ENCODE assay signal across 7 cellular contexts in genomic region chr9:32526707-32527048, GRCh38. TPM values are rescaled to one million over a fixed set of nuclear protein-coding genes. Genes with fewer than 3 reads are reported as not detected.
DNase-seq lines count a peak whose midpoint lies in the region; ATAC-seq lines count a peak whose summit lies in the region.

No MANE protein-coding gene starts in this region.

- no peaks in the 10 kb centered on the region for H3K27me3 Mint-ChIP-seq in activated T-helper 2 cell treated with anti-CD3 and anti-CD28 coated beads, Interferon-gamma antibody, Interleukin-2, Interleukin-4, amounts not matched to agents 10 μg/mL and 5 μg/mL and 100 μg/mL, durations not matched to agents 14 hours and 24 hours and 36 hours (ENCODE audit: low read depth)
- no peaks in the 10 kb centered on the region for H3K27me3 Mint-ChIP-seq in stimulated activated naive CD8-positive, alpha-beta T cell treated with anti-CD3 and anti-CD28 coated beads, Interleukin-15, amount 100 ng/mL, for 72 hours

- DNase-seq in activated T-helper 2 cell treated with anti-CD3 and anti-CD28 coated beads, Interferon-gamma antibody, Interleukin-2, Interleukin-4, amounts not matched to agents 10 μg/mL and 5 μg/mL and 100 μg/mL, durations not matched to agents 14 hours and 24 hours and 36 hours (ENCODE audit: low spot score) = no peak
- DNase-seq in stimulated activated naive CD8-positive, alpha-beta T cell treated with anti-CD3 and anti-CD28 coated beads, Interleukin-15, amount 100 ng/mL, for 72 hours = no peak
- no peak for DNase-seq in RPMI8226
- no peak for DNase-seq in DMS53 (lab: John Stamatoyannopoulos, UW)
- no peak for DNase-seq in stimulated activated CD4-positive, alpha-beta T cell treated with anti-CD3 and anti-CD28 coated beads, Interleukin-2, amount 100 ng/mL, for 48 hours

- H3K9me3 Mint-ChIP-seq in activated T-helper 2 cell treated with anti-CD3 and anti-CD28 coated beads, Interferon-gamma antibody, Interleukin-2, Interleukin-4, amounts not matched to agents 10 μg/mL and 5 μg/mL and 100 μg/mL, durations not matched to agents 14 hours and 24 hours and 36 hours = peaks cover 6% of the 10 kb centered on the region
- peaks cover 10 to 13% of the 10 kb centered on the region in 2 donors for H3K9me3 Mint-ChIP-seq in stimulated activated naive CD8-positive, alpha-beta T cell treated with anti-CD3 and anti-CD28 coated beads, Interleukin-15, amount 100 ng/mL, for 72 hours

- H3K9me3 ChIP-seq in iPS-18c (ENCODE audit: control insufficient read depth, insufficient read depth, low read length) = no peaks in the 10 kb centered on the region

- peak overlapping the region; percentile 89 for H3K4me3 Mint-ChIP-seq in activated T-helper 2 cell treated with anti-CD3 and anti-CD28 coated beads, Interferon-gamma antibody, Interleukin-2, Interleukin-4, amounts not matched to agents 10 μg/mL and 5 μg/mL and 100 μg/mL, durations not matched to agents 14 hours and 24 hours and 36 hours (ENCODE audit: low read depth)
- peak overlapping the region; percentile 88 to 97 for H3K4me3 Mint-ChIP-seq in stimulated activated naive CD8-positive, alpha-beta T cell treated with anti-CD3 and anti-CD28 coated beads, Interleukin-15, amount 100 ng/mL, for 72 hours

- peak; percentile 1 for ATAC-seq in HG03575 (IDR thresholded peaks at IDR 0.05; ENCODE audit: extremely low read depth, insufficient number of reproducible peaks, low FRiP score, unreplicated experiment)
- ATAC-seq in stimulated activated naive CD8-positive, alpha-beta T cell treated with anti-CD3 and anti-CD28 coated beads, Interleukin-15, amount 100 ng/mL, for 72 hours = no peak

- peak overlapping the region; percentile 76 for H3K27ac Mint-ChIP-seq in activated T-helper 2 cell treated with anti-CD3 and anti-CD28 coated beads, Interferon-gamma antibody, Interleukin-2, Interleukin-4, amounts not matched to agents 10 μg/mL and 5 μg/mL and 100 μg/mL, durations not matched to agents 14 hours and 24 hours and 36 hours
- peak overlapping the region; percentile 93 to 95 for H3K27ac Mint-ChIP-seq in stimulated activated naive CD8-positive, alpha-beta T cell treated with anti-CD3 and anti-CD28 coated beads, Interleukin-15, amount 100 ng/mL, for 72 hours

- H3K4me1 Mint-ChIP-seq in activated T-helper 2 cell treated with anti-CD3 and anti-CD28 coated beads, Interferon-gamma antibody, Interleukin-2, Interleukin-4, amounts not matched to agents 10 μg/mL and 5 μg/mL and 100 μg/mL, durations not matched to agents 14 hours and 24 hours and 36 hours (ENCODE audit: low read depth) = peaks cover 31% of the 10 kb centered on the region
- H3K4me1 Mint-ChIP-seq in stimulated activated naive CD8-positive, alpha-beta T cell treated with anti-CD3 and anti-CD28 coated beads, Interleukin-15, amount 100 ng/mL, for 72 hours = peaks cover 30% of the 10 kb centered on the region

- intact Hi-C loops in activated T-helper 2 cell treated with anti-CD3 and anti-CD28 coated beads, Interferon-gamma antibody, Interleukin-2, Interleukin-4, amounts not matched to agents 10 μg/mL and 5 μg/mL and 100 μg/mL, durations not matched to agents 14 hours and 24 hours and 36 hours (cut with micrococcal nuclease) = loop anchor here (1.0 kb wide), 3 partner anchors 25 to 148 kb away; no protein-coding TSS in a partner anchor

- H3K36me3 Mint-ChIP-seq in activated T-helper 2 cell treated with anti-CD3 and anti-CD28 coated beads, Interferon-gamma antibody, Interleukin-2, Interleukin-4, amounts not matched to agents 10 μg/mL and 5 μg/mL and 100 μg/mL, durations not matched to agents 14 hours and 24 hours and 36 hours (ENCODE audit: low read depth) = peaks cover 29% of the 10 kb centered on the region

- peak overlapping the region; percentile 60; the same call in 1 of the 2 replicates for H3K4me3 ChIP-seq in iPS-18c (ENCODE audit: insufficient read depth, low read depth, low read length)

RNA-seq across cellular contexts. Expression of gene RIGI, which starts 0.7 kb away (rescaled TPM):
- total RNA-seq in activated T-helper 2 cell treated with anti-CD3 and anti-CD28 coated beads, Interferon-gamma antibody, Interleukin-2, Interleukin-4, amounts not matched to agents 10 μg/mL and 5 μg/mL and 100 μg/mL, durations not matched to agents 14 hours and 24 hours and 36 hours = 4.8 and 5.0 TPM in 2 replicates

RNA-seq across cellular contexts. Expression of gene SMIM27, which starts 25.4 kb away (rescaled TPM):
- total RNA-seq in activated T-helper 2 cell treated with anti-CD3 and anti-CD28 coated beads, Interferon-gamma antibody, Interleukin-2, Interleukin-4, amounts not matched to agents 10 μg/mL and 5 μg/mL and 100 μg/mL, durations not matched to agents 14 hours and 24 hours and 36 hours = 14.2 and 15.5 TPM in 2 replicates

RNA-seq across cellular contexts. Expression of gene TOPORS, which starts 25.7 kb away (rescaled TPM):
- total RNA-seq in activated T-helper 2 cell treated with anti-CD3 and anti-CD28 coated beads, Interferon-gamma antibody, Interleukin-2, Interleukin-4, amounts not matched to agents 10 μg/mL and 5 μg/mL and 100 μg/mL, durations not matched to agents 14 hours and 24 hours and 36 hours = 15.7 and 16.2 TPM in 2 replicates

RNA-seq across cellular contexts. Expression of gene NDUFB6, which starts 46.3 kb away (rescaled TPM):
- total RNA-seq in activated T-helper 2 cell treated with anti-CD3 and anti-CD28 coated beads, Interferon-gamma antibody, Interleukin-2, Interleukin-4, amounts not matched to agents 10 μg/mL and 5 μg/mL and 100 μg/mL, durations not matched to agents 14 hours and 24 hours and 36 hours = 43.9 and 47.4 TPM in 2 replicates
